1 cellular context compared by ENCODE assay signal in the genomic region with DNA sequence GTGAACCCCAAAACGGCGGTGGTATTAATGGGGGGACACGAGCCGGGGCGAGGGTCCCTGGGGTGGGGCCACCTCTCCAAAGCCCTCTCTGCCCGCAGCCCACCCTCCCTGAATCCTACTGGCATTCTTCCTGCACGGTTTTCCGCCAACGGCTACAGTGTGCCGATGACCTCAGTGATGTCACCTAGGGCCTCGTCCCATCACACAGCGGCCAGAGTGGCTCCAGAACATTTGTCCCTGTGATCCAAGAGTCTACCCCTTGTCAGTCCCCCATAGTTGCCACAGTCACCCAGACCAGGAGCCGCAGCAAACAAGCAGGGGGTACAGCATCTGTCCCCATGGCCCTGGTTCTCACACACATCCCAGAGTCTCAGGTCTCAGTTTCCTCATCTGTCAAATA.
TF ChIP-seq lines count a peak whose summit lies in the region.

No MANE protein-coding gene starts in this region.

TF ChIP-seq in H1, 55 proteins besides CTCF, POLR2A, EP300 and RAD21 (continued from another document):
- no peak for TF ChIP-seq RNF2 (IDR thresholded peaks at IDR 0.05; ENCODE audit: borderline replicate concordance, low read depth, low read length, missing control alignments, poor library complexity, severe bottlenecking)
- TF ChIP-seq CTBP2 (IDR thresholded peaks at IDR 0.05; ENCODE audit: borderline replicate concordance, insufficient read depth, insufficient read length, low read length), result no peak
- TF ChIP-seq SAP30 (IDR thresholded peaks at IDR 0.05; ENCODE audit: insufficient read depth, insufficient replicate concordance, low read length), result no peak
- TF ChIP-seq ZNF274 (IDR thresholded peaks at IDR 0.05; ENCODE audit: borderline replicate concordance, extremely low read depth, low read length), result no peak
- TF ChIP-seq KDM1A (IDR thresholded peaks at IDR 0.05; ENCODE audit: borderline replicate concordance, low read length), result no peak
- TF ChIP-seq POU5F1 (IDR thresholded peaks at IDR 0.05; ENCODE audit: low read depth, low read length), result no peak
- TF ChIP-seq SIN3A (conservative IDR thresholded peaks at IDR 0.05 in 1 of 2, IDR thresholded peaks at IDR 0.05 in 1 of 2; ENCODE audit: low read depth in 1 of 2, low read length in 2 of 2), result no peak
- no peak for TF ChIP-seq ATF2 (IDR thresholded peaks at IDR 0.05; ENCODE audit: low read length)
- TF ChIP-seq HDAC6 (IDR thresholded peaks at IDR 0.05; ENCODE audit: low read depth, low read length), result no peak
